Comparison of ENCODE assay signal across 8 cellular contexts in the genomic region with DNA sequence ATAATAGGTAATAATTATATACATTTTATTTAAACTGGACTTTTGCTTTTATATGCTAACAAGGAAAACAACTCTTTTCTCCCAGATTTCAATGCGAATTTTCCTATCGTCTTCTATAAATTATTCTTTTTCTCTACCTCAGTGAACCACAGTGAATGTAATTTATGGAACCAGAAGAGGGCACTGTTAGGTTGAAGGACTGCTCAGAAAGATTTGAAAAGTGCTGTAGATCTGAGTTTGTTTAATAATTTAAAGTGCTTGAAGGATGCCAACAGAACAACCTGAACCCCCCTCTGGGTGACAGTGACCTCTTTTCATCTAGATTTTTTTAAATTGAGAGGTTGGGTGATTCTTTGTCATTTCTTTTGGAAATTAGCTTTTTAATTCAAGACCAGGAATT. TPM values are rescaled to one million over a fixed set of nuclear protein-coding genes. Genes with fewer than 3 reads are reported as not detected.
DNase-seq lines count a peak whose midpoint lies in the region; ATAC-seq, FAIRE-seq and TF ChIP-seq lines count a peak whose summit lies in the region.

No MANE protein-coding gene starts in this region.

- H3K9me2 ChIP-seq in Loucy (replicated peaks; ENCODE audit: low read depth, low read length): no peaks in the 10 kb centered on the region

- no peak for ATAC-seq in T-cell (replicated peaks in 1 of 4)
- ATAC-seq in HG03520 (IDR thresholded peaks at IDR 0.05; ENCODE audit: unreplicated experiment): no peak

- H3K4me3 ChIP-seq in Loucy (ENCODE audit: low read length, poor library complexity, severe bottlenecking): no peak overlapping the region

- H3K36me3 Mint-ChIP-seq in CD14-positive monocyte: no peaks in the 10 kb centered on the region
- H3K36me3 Mint-ChIP-seq in T-cell: no peaks in the 10 kb centered on the region

- peaks cover 4 to 7% (median 7%) of the 10 kb centered on the region in 3 donors for H3K27me3 Mint-ChIP-seq in CD14-positive monocyte (ENCODE audit: low read depth in 3 of 3)
- H3K27me3 Mint-ChIP-seq in T-cell: peaks cover 3% of the 10 kb centered on the region in 2 donors

- H3K27me3 ChIP-seq in Loucy (ENCODE audit: insufficient read depth, low read length, poor library complexity, severe bottlenecking): no peaks in the 10 kb centered on the region

- H4K20me1 ChIP-seq in Loucy (ENCODE audit: insufficient read depth, low read length, poor library complexity, severe bottlenecking): no peaks in the 10 kb centered on the region

- H3K9me3 ChIP-seq in Loucy (ENCODE audit: insufficient read depth, low read depth, low read length): no peaks in the 10 kb centered on the region

- H3K27ac Mint-ChIP-seq in CD14-positive monocyte: no peak overlapping the region
- no peak overlapping the region for H3K27ac Mint-ChIP-seq in T-cell

- TF ChIP-seq CTCF in Loucy (conservative IDR thresholded peaks at IDR 0.05; ENCODE audit: low read length): peak; percentile 61
- no peak for TF ChIP-seq CTCF in CD14-positive monocyte (IDR thresholded peaks at IDR 0.05)

- no peaks in the 10 kb centered on the region for H3K9me3 Mint-ChIP-seq in CD14-positive monocyte
- no peaks in the 10 kb centered on the region for H3K9me3 Mint-ChIP-seq in T-cell

- CTCF ChIA-PET in T-cell (lab: Charles Lee): no interaction called here

- intact Hi-C loops in CD14-positive monocyte (cut with micrococcal nuclease): loop anchor here (10.0 kb wide), 1 partner anchor 191 kb away; no protein-coding TSS in a partner anchor

- H3K4me2 ChIP-seq in Loucy (ENCODE audit: low read depth, low read length, poor library complexity, severe bottlenecking): no peak overlapping the region

- no peak overlapping the region for H2AFZ ChIP-seq in Loucy (ENCODE audit: low read length)

- DNase-seq in DMS79 treated with DMSO at 0.1 percent for 48 hours (lab: John Stamatoyannopoulos, UW) (peak; percentile 24), left kidney (ENCODE audit: low read depth, low spot score) (peak; percentile 74), cerebellum (ENCODE audit: low spot score) (no peak), CD14-positive monocyte (ENCODE audit: low spot score) (no peak), T-cell (no peak)

- POLR2A ChIA-PET in T-cell (lab: Charles Lee): no interaction called here

- H3K4me3 Mint-ChIP-seq in CD14-positive monocyte: no peak overlapping the region
- H3K4me3 Mint-ChIP-seq in T-cell: no peak overlapping the region

- H3K9ac ChIP-seq in Loucy (ENCODE audit: low read depth, low read length, poor library complexity, severe bottlenecking): no peak overlapping the region

- H3K36me3 ChIP-seq in Loucy (ENCODE audit: insufficient read depth, low read length): no peaks in the 10 kb centered on the region

- no peaks in the 10 kb centered on the region for H3K4me1 ChIP-seq in Loucy (ENCODE audit: insufficient read depth, low read length, poor library complexity, severe bottlenecking)

- no peaks in the 10 kb centered on the region for H3K79me2 ChIP-seq in Loucy (ENCODE audit: insufficient read depth, low read length)

- FAIRE-seq in TTC549 (lab: Jason Lieb, UNC): peak; percentile 69

- H3F3A ChIP-seq in Loucy (ENCODE audit: low read depth): no peaks in the 10 kb centered on the region

- H3K4me1 Mint-ChIP-seq in CD14-positive monocyte (peaks cover 2% of the 10 kb centered on the region), T-cell (peaks cover 0 to 2% (median 1%) of the 10 kb centered on the region in 3 donors)

RNA-seq across cellular contexts. Expression of a gene that starts 54.9 kb away (rescaled TPM):
- total RNA-seq in cerebellum (0.18 TPM), T-cell (not detected)
- not detected for polyA plus RNA-seq in CD14-positive monocyte

Comparison
In these comparisons a context has a peak if more than half of its experiments do, and no peak if none do; other contexts are left out.
1. DNase-seq: peak in DMS79 treated with DMSO at 0.1 percent for 48 hours (single experiment) and left kidney (single experiment); none in cerebellum (single experiment), CD14-positive monocyte (single experiment) and T-cell (0 of 34).